In the genomic region with DNA sequence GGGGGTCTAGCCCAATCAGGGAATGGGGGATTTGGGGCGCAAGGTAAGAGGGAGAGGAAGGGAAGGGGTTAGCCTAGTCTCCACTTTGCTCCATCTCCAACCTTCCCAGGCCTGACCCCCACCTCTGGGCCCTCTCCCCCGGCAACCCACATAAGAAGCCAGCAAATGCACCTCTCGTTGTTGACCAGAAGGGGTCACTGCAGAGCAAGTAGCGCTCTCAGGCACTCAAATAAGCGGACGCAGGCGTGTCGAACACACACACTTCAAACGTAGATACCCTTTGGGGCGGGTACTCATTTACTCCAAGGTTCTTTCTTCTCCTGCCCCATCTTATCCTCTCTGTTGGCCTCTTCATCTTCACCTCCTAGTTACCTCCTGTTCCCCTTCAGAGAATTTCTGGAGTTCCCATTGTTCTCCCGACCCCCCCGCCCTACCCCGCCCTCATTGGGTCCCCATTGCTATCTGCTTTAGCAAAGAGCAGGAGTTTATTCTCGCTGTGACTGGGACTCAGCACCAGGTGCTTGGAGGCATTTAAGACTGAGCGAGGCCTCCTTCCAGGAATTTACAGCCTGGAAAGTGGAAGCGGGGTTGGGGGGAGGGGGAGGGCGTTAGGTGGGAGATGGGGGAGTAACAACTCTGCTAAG, we compare ENCODE assay signal across 8 cellular contexts. TPM values are rescaled to one million over a fixed set of nuclear protein-coding genes. Genes with fewer than 3 reads are reported as not detected.
DNase-seq lines count a peak whose midpoint lies in the region; ATAC-seq and TF ChIP-seq lines count a peak whose summit lies in the region.

No MANE protein-coding gene starts in this region.

- ATAC-seq in HG03280 (IDR thresholded peaks at IDR 0.05; ENCODE audit: unreplicated experiment) (no peak), GM19351 (IDR thresholded peaks at IDR 0.05; ENCODE audit: unreplicated experiment) (no peak)

- H3K4me2 ChIP-seq in SK-N-SH (no peak overlapping the region), neural cell (ENCODE audit: low read length) (peak overlapping the region; percentile 70)

- no peak overlapping the region for H3K4me3 ChIP-seq in GM12875 (ENCODE audit: low read depth, low read length)
- peak overlapping the region; percentile 54 to 55; a peak in 2 of 4 replicates for H3K4me3 ChIP-seq in SK-N-SH (ENCODE audit: low read depth in 2 of 2, low read length in 1 of 2)
- H3K4me3 ChIP-seq in fibroblast of pulmonary artery (replicated peaks; ENCODE audit: low read depth, low read length), result no peak overlapping the region
- peak overlapping the region; percentile 79 for H3K4me3 ChIP-seq in neural cell (ENCODE audit: low read length)

- H3K9me2 ChIP-seq in SK-N-SH, result no peaks in the 10 kb centered on the region
- no peaks in the 10 kb centered on the region for H3K9me2 ChIP-seq in neural cell (ENCODE audit: insufficient read depth, low read length)

- no peak for TF ChIP-seq EP300 in SK-N-SH (IDR thresholded peaks at IDR 0.05; ENCODE audit: borderline replicate concordance in 1 of 2, low read depth in 1 of 2, low read length in 1 of 2)
- peak; percentile 33 for TF ChIP-seq EP300 in neural cell (conservative IDR thresholded peaks at IDR 0.05; ENCODE audit: poor library complexity, severe bottlenecking)

- H3K9ac ChIP-seq in SK-N-SH (no peak overlapping the region), neural cell (ENCODE audit: low read length) (peak overlapping the region; percentile 88)

- H2AFZ ChIP-seq in SK-N-SH (ENCODE audit: low read depth), result no peak overlapping the region
- peak overlapping the region; percentile 61 for H2AFZ ChIP-seq in neural cell (ENCODE audit: low read depth, low read length)

- H3K9me3 ChIP-seq in SK-N-SH (no peaks in the 10 kb centered on the region), neural cell (ENCODE audit: low read length) (no peaks in the 10 kb centered on the region)

- H3K27me3 ChIP-seq in SK-N-SH (ENCODE audit: insufficient read depth), result no peaks in the 10 kb centered on the region
- no peaks in the 10 kb centered on the region for H3K27me3 ChIP-seq in neural cell (ENCODE audit: insufficient read depth, low read depth, low read length)

- POLR2A ChIA-PET in SK-N-SH (lab: Yijun Ruan, JAX), result no interaction called here

- H3K27ac ChIP-seq in SK-N-SH (ENCODE audit: low read depth in 2 of 2, low read length in 1 of 2) (peak overlapping the region in 1 of 2 experiments; percentile 89; a peak in 2 of 4 replicates), neural cell (ENCODE audit: low read length) (peak overlapping the region; percentile 84)

- H4K20me1 ChIP-seq in SK-N-SH (ENCODE audit: insufficient read depth), result no peaks in the 10 kb centered on the region
- H4K20me1 ChIP-seq in neural cell (ENCODE audit: insufficient read depth), result no peaks in the 10 kb centered on the region

- H3K36me3 ChIP-seq in SK-N-SH (replicated peaks in 1 of 2; ENCODE audit: control insufficient read depth in 1 of 2, insufficient read depth in 2 of 2, low read length in 1 of 2) (no peaks in the 10 kb centered on the region), neural cell (ENCODE audit: insufficient read depth, low read length) (no peaks in the 10 kb centered on the region)

- H3F3A ChIP-seq in SK-N-SH (replicated peaks; ENCODE audit: insufficient read depth) (no peaks in the 10 kb centered on the region), neural cell (ENCODE audit: insufficient read depth, low read length, poor library complexity, severe bottlenecking) (peaks cover 3% of the 10 kb centered on the region)

- WGBS in SK-N-SH (ENCODE audit: low lambda C conversion rate), result 5% methylated on average over 17 of the region's 17 CpGs

- no peak for DNase-seq in AG09319 (ENCODE audit: extremely low read depth, low read depth)
- DNase-seq in NAMALWA (ENCODE audit: low spot score), result peak; percentile 78
- DNase-seq in SK-N-SH, result peak; percentile 73
- DNase-seq in fibroblast of pulmonary artery (ENCODE audit: low read depth), result peak; percentile 61

- TF ChIP-seq CTCF in AG09319 (IDR thresholded peaks at IDR 0.05; ENCODE audit: low read depth, low read length), result peak; percentile 39
- peak; percentile 83 for TF ChIP-seq CTCF in GM12875 (IDR thresholded peaks at IDR 0.05; ENCODE audit: borderline replicate concordance, insufficient read depth, low read depth, low read length)
- TF ChIP-seq CTCF in SK-N-SH (IDR thresholded peaks at IDR 0.05), result peak; percentile 64
- peak; percentile 69 for TF ChIP-seq CTCF in fibroblast of pulmonary artery (IDR thresholded peaks at IDR 0.05; ENCODE audit: low read length, missing control alignments)
- TF ChIP-seq CTCF in neural cell (IDR thresholded peaks at IDR 0.05; ENCODE audit: poor library complexity, severe bottlenecking), result peak; percentile 94

- H3K79me2 ChIP-seq in SK-N-SH (ENCODE audit: insufficient read depth) (no peaks in the 10 kb centered on the region), neural cell (replicated peaks; ENCODE audit: insufficient read depth, low read length) (peaks cover 32% of the 10 kb centered on the region)

- peaks cover 0 to 8% of the 10 kb centered on the region in 2 experiments; a peak in 1 of 4 replicates for H3K4me1 ChIP-seq in SK-N-SH (ENCODE audit: control insufficient read depth in 1 of 2, insufficient read depth in 2 of 2, low read depth in 1 of 2, low read length in 1 of 2)

- TF ChIP-seq RAD21 in SK-N-SH (IDR thresholded peaks at IDR 0.05; ENCODE audit: low read length) (peak; percentile 87), neural cell (conservative IDR thresholded peaks at IDR 0.05) (peak; percentile 83)

- CTCF ChIA-PET in SK-N-SH (lab: Yijun Ruan, JAX), result interaction anchor here (0.6 to 3.0 kb wide), 34 partner anchors 10 to 435 kb away, joined by 3 to 21 read pairs (median 4); no protein-coding TSS in a partner anchor

TF ChIP-seq in SK-N-SH, 30 proteins besides CTCF, POLR2A, EP300 and RAD21:
- peak; percentile 73 for TF ChIP-seq SMC3 (IDR thresholded peaks at IDR 0.05; ENCODE audit: low read depth, low read length)
- peak; percentile 56 for TF ChIP-seq RCOR1 (IDR thresholded peaks at IDR 0.05; ENCODE audit: low read length)
- TF ChIP-seq, protein P1, sequence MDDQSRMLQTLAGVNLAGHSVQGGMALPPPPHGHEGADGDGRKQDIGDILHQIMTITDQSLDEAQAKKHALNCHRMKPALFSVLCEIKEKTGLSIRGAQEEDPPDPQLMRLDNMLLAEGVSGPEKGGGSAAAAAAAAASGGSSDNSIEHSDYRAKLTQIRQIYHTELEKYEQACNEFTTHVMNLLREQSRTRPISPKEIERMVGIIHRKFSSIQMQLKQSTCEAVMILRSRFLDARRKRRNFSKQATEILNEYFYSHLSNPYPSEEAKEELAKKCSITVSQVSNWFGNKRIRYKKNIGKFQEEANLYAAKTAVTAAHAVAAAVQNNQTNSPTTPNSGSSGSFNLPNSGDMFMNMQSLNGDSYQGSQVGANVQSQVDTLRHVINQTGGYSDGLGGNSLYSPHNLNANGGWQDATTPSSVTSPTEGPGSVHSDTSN (IDR thresholded peaks at IDR 0.05), result no peak
- TF ChIP-seq MXI1 (IDR thresholded peaks at IDR 0.05; ENCODE audit: low read depth, low read length), result peak; percentile 63
- no peak for TF ChIP-seq POLR2AphosphoS5 (IDR thresholded peaks at IDR 0.05; ENCODE audit: low read depth, low read length)

TF ChIP-seq in neural cell, 6 proteins besides CTCF, POLR2A, EP300 and RAD21:
- TF ChIP-seq TAF1 (IDR thresholded peaks at IDR 0.05; ENCODE audit: low read depth) (peak; percentile 44), POLR2AphosphoS5 (IDR thresholded peaks at IDR 0.05) (peak; percentile 74), MXI1 (conservative IDR thresholded peaks at IDR 0.05; ENCODE audit: poor library complexity, severe bottlenecking) (peak; percentile 49), SMC3 (conservative IDR thresholded peaks at IDR 0.05; ENCODE audit: poor library complexity) (peak; percentile 87), EZH2 (IDR thresholded peaks at IDR 0.05; ENCODE audit: borderline replicate concordance, insufficient read depth, low read length, poor library complexity, severe bottlenecking) (no peak)
- TF ChIP-seq, protein P2, sequence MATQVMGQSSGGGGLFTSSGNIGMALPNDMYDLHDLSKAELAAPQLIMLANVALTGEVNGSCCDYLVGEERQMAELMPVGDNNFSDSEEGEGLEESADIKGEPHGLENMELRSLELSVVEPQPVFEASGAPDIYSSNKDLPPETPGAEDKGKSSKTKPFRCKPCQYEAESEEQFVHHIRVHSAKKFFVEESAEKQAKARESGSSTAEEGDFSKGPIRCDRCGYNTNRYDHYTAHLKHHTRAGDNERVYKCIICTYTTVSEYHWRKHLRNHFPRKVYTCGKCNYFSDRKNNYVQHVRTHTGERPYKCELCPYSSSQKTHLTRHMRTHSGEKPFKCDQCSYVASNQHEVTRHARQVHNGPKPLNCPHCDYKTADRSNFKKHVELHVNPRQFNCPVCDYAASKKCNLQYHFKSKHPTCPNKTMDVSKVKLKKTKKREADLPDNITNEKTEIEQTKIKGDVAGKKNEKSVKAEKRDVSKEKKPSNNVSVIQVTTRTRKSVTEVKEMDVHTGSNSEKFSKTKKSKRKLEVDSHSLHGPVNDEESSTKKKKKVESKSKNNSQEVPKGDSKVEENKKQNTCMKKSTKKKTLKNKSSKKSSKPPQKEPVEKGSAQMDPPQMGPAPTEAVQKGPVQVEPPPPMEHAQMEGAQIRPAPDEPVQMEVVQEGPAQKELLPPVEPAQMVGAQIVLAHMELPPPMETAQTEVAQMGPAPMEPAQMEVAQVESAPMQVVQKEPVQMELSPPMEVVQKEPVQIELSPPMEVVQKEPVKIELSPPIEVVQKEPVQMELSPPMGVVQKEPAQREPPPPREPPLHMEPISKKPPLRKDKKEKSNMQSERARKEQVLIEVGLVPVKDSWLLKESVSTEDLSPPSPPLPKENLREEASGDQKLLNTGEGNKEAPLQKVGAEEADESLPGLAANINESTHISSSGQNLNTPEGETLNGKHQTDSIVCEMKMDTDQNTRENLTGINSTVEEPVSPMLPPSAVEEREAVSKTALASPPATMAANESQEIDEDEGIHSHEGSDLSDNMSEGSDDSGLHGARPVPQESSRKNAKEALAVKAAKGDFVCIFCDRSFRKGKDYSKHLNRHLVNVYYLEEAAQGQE (IDR thresholded peaks at IDR 0.05; ENCODE audit: borderline replicate concordance), result no peak

RNA-seq across cellular contexts. Expression of a gene that starts 1.5 kb away (rescaled TPM):
- polyA plus RNA-seq in SK-N-SH (2012; rRNA removed) (0.03 and 0.05 TPM in 2 replicates), neural cell (9.9 and 10.5 TPM in 2 replicates)
- 0.04 and 0.09 TPM in 2 replicates for polyA plus RNA-seq in SK-N-SH (2012; cell fraction: cytosol; rRNA removed)
- 0.08 and 0.13 TPM in 2 replicates for polyA plus RNA-seq in SK-N-SH (2012; cell fraction: nucleus; rRNA removed)
- 11.2 and 18.6 TPM in 2 replicates for polyA minus RNA-seq in neural cell

Comparison
In these comparisons a context has a peak if more than half of its experiments do, and no peak if none do; other contexts are left out.
1. CTCF ChIP-seq: peak in every context shown above with its lines; median percentile 94 in neural cell; 83 in GM12875; 69 in fibroblast of pulmonary artery; 64 in SK-N-SH; 39 in AG09319.
2. H3K4me3 ChIP-seq: peak in SK-N-SH (2 of 2) and neural cell (single experiment); none in GM12875 (single experiment) and fibroblast of pulmonary artery (single experiment).